ENCODE assay signal across 16 cellular contexts in the genomic region with DNA sequence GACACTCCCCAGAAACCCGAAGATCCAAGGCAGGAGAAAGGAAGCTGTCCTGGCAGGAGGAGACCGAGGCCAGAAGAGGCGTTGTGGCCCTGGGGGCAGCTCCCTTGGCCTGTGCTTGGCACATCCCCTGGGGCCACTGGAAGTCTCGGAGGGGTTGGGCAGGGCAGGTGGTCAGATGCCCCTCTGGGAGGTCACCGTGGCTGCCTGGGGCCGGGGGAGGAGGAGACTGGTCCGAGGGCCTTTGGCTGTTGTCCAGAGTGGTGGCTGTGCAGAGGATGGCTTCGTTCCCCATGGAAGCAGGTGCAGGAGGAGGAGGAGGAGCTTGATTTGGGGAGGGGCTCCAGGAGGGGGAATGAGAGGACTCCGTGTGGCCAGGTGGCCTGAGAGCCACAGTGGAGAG.
"Had no signal": no experiment of that assay in that cellular context is flagged by ENCODE, and none has a peak within 500 bp of the region (broad histone marks: within the 10 kb centered on the region; RNA-seq: fewer than 3 reads in every experiment).

No MANE protein-coding gene starts in this region.

- H3K27ac ChIP-seq: lower lobe of right lung, ovary, right lobe of liver had no signal

- H3K27me3 ChIP-seq: ovary, right lobe of liver had no signal

- H3K4me2 ChIP-seq: smooth muscle cell had no signal

- H3K4me1 ChIP-seq: right lobe of liver had no signal

- ATAC-seq: activated CD8-positive, alpha-beta T cell treated with anti-CD3 and anti-CD28 coated beads, Interleukin-2, amount 10 ng/mL, durations not matched to agents 7 days and 5 days; esophagus mucosa; left colon; lower lobe of right lung; right lobe of liver; stimulated activated naive CD8-positive, alpha-beta T cell treated with anti-CD3 and anti-CD28 coated beads, Interleukin-15, Interleukin-2, amounts not matched to agents 100 U/mL and 50 U/mL, for 24 hours; WTC11 had no signal

- DNase-seq: activated CD4-positive, alpha-beta T cell treated with anti-CD3 and anti-CD28 coated beads for 4 hours; activated CD8-positive, alpha-beta memory T cell treated with anti-CD3 and anti-CD28 coated beads, Interleukin-2, amount 50 U/mL, for 4 hours; activated CD8-positive, alpha-beta T cell treated with anti-CD3 and anti-CD28 coated beads, Interleukin-2, amount 10 ng/mL, durations not matched to agents 7 days and 5 days; activated effector memory CD4-positive, alpha-beta T cell treated with anti-CD3 and anti-CD28 coated beads, Interleukin-2, amount 50 U/mL, for 16 hours; activated T-cell treated with anti-CD3 and anti-CD28 coated beads, Interleukin-2, amount 50 U/mL, for 48 hours; amniotic stem cell; left colon; lower lobe of right lung; ovary; right lobe of liver; stimulated activated CD4-positive, alpha-beta T cell treated with anti-CD3 and anti-CD28 coated beads, Interleukin-4, amount 100 ng/mL, for 4 hours; stimulated activated CD8-positive, alpha-beta memory T cell treated with anti-CD3 and anti-CD28 coated beads, Interleukin-4, amount 100 ng/mL, for 48 hours; stimulated activated naive CD8-positive, alpha-beta T cell treated with anti-CD3 and anti-CD28 coated beads, Interleukin-15, Interleukin-2, amounts not matched to agents 100 U/mL and 50 U/mL, for 24 hours had no signal

- H3K9me3 ChIP-seq: lower lobe of right lung, right lobe of liver had no signal

- H3K36me3 ChIP-seq: lower lobe of right lung, ovary, right lobe of liver had no signal

- H3K4me3 ChIP-seq: lower lobe of right lung, ovary, right lobe of liver, smooth muscle cell had no signal
